Comparison of ENCODE assay signal across 18 cellular contexts in the genomic region with DNA sequence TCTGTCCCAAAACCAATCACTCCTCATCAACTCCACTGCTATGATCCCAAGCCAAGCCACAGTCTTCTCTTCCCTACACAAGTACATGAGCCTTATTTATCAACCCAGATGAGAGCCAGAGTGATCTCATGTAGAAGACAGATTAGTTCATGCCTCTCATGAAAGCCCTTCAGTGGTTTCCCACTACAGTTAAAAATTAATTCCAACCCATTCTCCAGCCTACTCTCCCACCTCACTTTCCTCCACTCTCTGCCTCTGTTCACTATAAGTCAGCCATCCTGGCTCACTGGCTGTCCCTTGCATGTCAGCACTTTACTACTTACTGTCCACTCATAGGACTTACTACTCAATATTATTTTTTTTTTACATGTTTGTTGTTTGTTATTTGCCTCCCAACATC.
"Had no signal": no experiment of that assay in that cellular context is flagged by ENCODE, and none has a peak within 500 bp of the region (broad histone marks: within the 10 kb centered on the region; RNA-seq: fewer than 3 reads in every experiment).

No MANE protein-coding gene starts in this region.

- DNase-seq: activated CD8-positive, alpha-beta memory T cell treated with anti-CD3 and anti-CD28 coated beads, Interleukin-2, amount 10 ng/mL, durations not matched to agents 7 days and 5 days; activated CD8-positive, alpha-beta T cell treated with anti-CD3 and anti-CD28 coated beads for 36 hours; activated gamma-delta T cell; activated T-cell treated with anti-CD3 and anti-CD28 coated beads for 4 hours; aorta; foreskin keratinocyte; kidney; lower lobe of right lung; naive thymus-derived CD8-positive, alpha-beta T cell; posterior cingulate gyrus; small intestine; stimulated activated CD4-positive, alpha-beta T cell treated with anti-CD3 and anti-CD28 coated beads, Interleukin-2, amount 100 ng/mL, for 24 hours; upper lobe of left lung had no signal

- ATAC-seq: activated CD4-positive, CD25-positive, alpha-beta regulatory T cell treated with anti-CD3 and anti-CD28 coated beads, Interleukin-2, amount 50 U/mL, for 24 hours; activated CD8-positive, alpha-beta memory T cell treated with anti-CD3 and anti-CD28 coated beads, Interleukin-2, amount 10 ng/mL, durations not matched to agents 7 days and 5 days; activated CD8-positive, alpha-beta T cell treated with anti-CD3 and anti-CD28 coated beads for 36 hours; activated naive CD4-positive, alpha-beta T cell treated with anti-CD3 and anti-CD28 coated beads, Interleukin-2, amount 50 U/mL, for 72 hours; foreskin keratinocyte; left lobe of liver; lower lobe of right lung; naive thymus-derived CD8-positive, alpha-beta T cell; sciatic nerve; stimulated activated memory B cell treated with anti-CD40 and anti-IgM and Interleukin-4, amounts not matched to agents 10 μg/mL and 1 μg/mL and 100 μg/mL, for 72 hours had no signal
